Comparison of ENCODE assay signal across 13 cellular contexts in the genomic region with DNA sequence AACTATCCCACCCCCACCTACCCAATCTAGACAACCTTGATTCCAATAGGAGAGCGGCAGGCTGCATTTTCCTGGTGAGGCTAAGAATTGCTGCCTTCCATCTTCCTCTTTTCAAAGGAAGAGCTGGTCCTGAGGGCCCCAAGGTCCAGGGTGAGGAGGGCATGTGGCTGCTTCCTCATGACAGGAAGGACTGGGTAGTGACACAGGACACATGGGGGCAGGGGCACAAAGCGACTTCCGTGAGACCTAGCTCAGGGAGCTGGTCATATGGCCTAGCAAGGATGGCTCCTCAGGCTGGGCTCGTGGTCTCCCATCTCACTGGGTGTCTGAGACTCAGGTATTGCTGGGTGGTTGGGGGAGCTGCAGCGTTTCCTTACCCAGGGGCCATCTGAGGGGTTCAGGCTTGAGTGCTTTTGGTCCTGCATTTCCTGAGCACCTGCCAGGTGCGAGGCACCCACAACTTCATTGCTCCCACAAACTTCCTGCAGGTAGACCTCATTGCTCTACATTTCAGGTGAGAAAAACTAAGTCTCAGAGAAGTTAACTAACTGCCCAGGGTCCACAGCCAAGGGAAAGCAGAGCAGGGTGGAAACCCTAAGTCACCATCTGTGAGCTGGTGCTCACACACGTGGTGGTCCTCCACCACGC.
DNase-seq lines count a peak whose midpoint lies in the region; ATAC-seq and TF ChIP-seq lines count a peak whose summit lies in the region.
"Had no signal": no experiment of that assay in that cellular context is flagged by ENCODE, and none has a peak within 500 bp of the region (broad histone marks: within the 10 kb centered on the region; RNA-seq: fewer than 3 reads in every experiment).

No MANE protein-coding gene starts in this region.

- peak overlapping the region; percentile 43; the same call in 1 of the 2 replicates for H3K9ac ChIP-seq in SU-DHL-6 (ENCODE audit: low read length)
- H3K9ac ChIP-seq: neural progenitor cell had no signal

- H3K9me2 ChIP-seq in SU-DHL-6 (replicated peaks; ENCODE audit: insufficient read depth, low read length) = no peaks in the 10 kb centered on the region

- H3K4me2 ChIP-seq in SU-DHL-6 (ENCODE audit: low read depth, low read length, poor library complexity, severe bottlenecking) = peak overlapping the region; percentile 46
- H3K4me2 ChIP-seq: neural progenitor cell had no signal

- peaks cover 3 to 15% of the 10 kb centered on the region in 2 donors for H3K4me1 ChIP-seq in thyroid gland

- DNase-seq in CD1c-positive myeloid dendritic cell (ENCODE audit: extremely low spot score) (peak; percentile 82), GM12865 (ENCODE audit: low read depth) (peak; percentile 10), medulla oblongata (ENCODE audit: extremely low spot score) (peak; percentile 75), thyroid gland (no peak), iPS-NIHi11 (ENCODE audit: low spot score) (no peak)
- no peak for DNase-seq in activated T-helper 2 cell treated with anti-CD3 and anti-CD28 coated beads, Interferon-gamma antibody, Interleukin-2, Interleukin-4, amounts not matched to agents 10 μg/mL and 5 μg/mL and 100 μg/mL, durations not matched to agents 14 hours and 24 hours and 36 hours (ENCODE audit: low spot score)
- DNase-seq: COR-L47; dermis blood vessel endothelial cell; GOT3; stimulated activated naive CD8-positive, alpha-beta T cell treated with anti-CD3 and anti-CD28 coated beads, Interleukin-15, Interleukin-2, amounts not matched to agents 100 U/mL and 50 U/mL, for 24 hours had no signal

- no peak overlapping the region for H2AFZ ChIP-seq in SU-DHL-6 (ENCODE audit: low read depth, low read length, severe bottlenecking)
- H2AFZ ChIP-seq: neural progenitor cell had no signal

- no peak for TF ChIP-seq POLR2A in thyroid gland (IDR thresholded peaks at IDR 0.05)

- ATAC-seq in HG03520 (IDR thresholded peaks at IDR 0.05; ENCODE audit: unreplicated experiment) = no peak

- H3K27ac Mint-ChIP-seq in activated T-helper 2 cell treated with anti-CD3 and anti-CD28 coated beads, Interferon-gamma antibody, Interleukin-2, Interleukin-4, amounts not matched to agents 10 μg/mL and 5 μg/mL and 100 μg/mL, durations not matched to agents 14 hours and 24 hours and 36 hours = no peak overlapping the region

- 79 to 87% methylated on average over 6 to 8 of the region's 8 CpGs for WGBS in thyroid gland, 2 donors

- no peak overlapping the region for H3K4me3 Mint-ChIP-seq in activated T-helper 2 cell treated with anti-CD3 and anti-CD28 coated beads, Interferon-gamma antibody, Interleukin-2, Interleukin-4, amounts not matched to agents 10 μg/mL and 5 μg/mL and 100 μg/mL, durations not matched to agents 14 hours and 24 hours and 36 hours (ENCODE audit: low read depth)
- H3K4me3 Mint-ChIP-seq: neural progenitor cell had no signal

- H3K36me3 Mint-ChIP-seq in activated T-helper 2 cell treated with anti-CD3 and anti-CD28 coated beads, Interferon-gamma antibody, Interleukin-2, Interleukin-4, amounts not matched to agents 10 μg/mL and 5 μg/mL and 100 μg/mL, durations not matched to agents 14 hours and 24 hours and 36 hours (ENCODE audit: low read depth) = no peaks in the 10 kb centered on the region
- H3K36me3 Mint-ChIP-seq: neural progenitor cell had no signal

- no peaks in the 10 kb centered on the region for H4K20me1 ChIP-seq in SU-DHL-6 (ENCODE audit: low read depth, low read length)

- H3K9me3 Mint-ChIP-seq in activated T-helper 2 cell treated with anti-CD3 and anti-CD28 coated beads, Interferon-gamma antibody, Interleukin-2, Interleukin-4, amounts not matched to agents 10 μg/mL and 5 μg/mL and 100 μg/mL, durations not matched to agents 14 hours and 24 hours and 36 hours = no peaks in the 10 kb centered on the region

- H3K36me3 ChIP-seq in SU-DHL-6 (ENCODE audit: low read length) = no peaks in the 10 kb centered on the region
- no peaks in the 10 kb centered on the region for H3K36me3 ChIP-seq in thyroid gland
- H3K36me3 ChIP-seq: neural progenitor cell had no signal

- H3K4me3 ChIP-seq in GM12865 (ENCODE audit: low read depth, low read length) = no peak overlapping the region
- no peak overlapping the region for H3K4me3 ChIP-seq in SU-DHL-6 (ENCODE audit: insufficient read depth, low read length, poor library complexity, severe bottlenecking)
- no peak overlapping the region for H3K4me3 ChIP-seq in thyroid gland (replicated peaks in 1 of 3)
- H3K4me3 ChIP-seq: neural progenitor cell had no signal

- intact Hi-C loops in activated T-helper 2 cell treated with anti-CD3 and anti-CD28 coated beads, Interferon-gamma antibody, Interleukin-2, Interleukin-4, amounts not matched to agents 10 μg/mL and 5 μg/mL and 100 μg/mL, durations not matched to agents 14 hours and 24 hours and 36 hours (cut with micrococcal nuclease) = loop anchor here (5.0 to 10.0 kb wide), 4 partner anchors 160 to 793 kb away; partner anchors contain the start of gene TLE3
- intact Hi-C loops in thyroid gland (cut with DNase I) = no loop called here

- no peaks in the 10 kb centered on the region for H3K27me3 ChIP-seq in SU-DHL-6 (ENCODE audit: low read length)
- no peaks in the 10 kb centered on the region for H3K27me3 ChIP-seq in thyroid gland
- H3K27me3 ChIP-seq: neural progenitor cell had no signal

- H3K9me3 ChIP-seq in SU-DHL-6 (ENCODE audit: insufficient read depth, low read length) (no peaks in the 10 kb centered on the region), thyroid gland (no peaks in the 10 kb centered on the region)

- no peaks in the 10 kb centered on the region for H3K79me2 ChIP-seq in SU-DHL-6 (ENCODE audit: insufficient read depth, low read length)

- peaks cover 35% of the 10 kb centered on the region for H3K4me1 Mint-ChIP-seq in activated T-helper 2 cell treated with anti-CD3 and anti-CD28 coated beads, Interferon-gamma antibody, Interleukin-2, Interleukin-4, amounts not matched to agents 10 μg/mL and 5 μg/mL and 100 μg/mL, durations not matched to agents 14 hours and 24 hours and 36 hours (ENCODE audit: low read depth)

- peaks cover 42% of the 10 kb centered on the region for H3F3A ChIP-seq in SU-DHL-6 (ENCODE audit: insufficient read depth)

- TF ChIP-seq CTCF in GM12865 (IDR thresholded peaks at IDR 0.05; ENCODE audit: insufficient read depth, low read depth, low read length, missing control alignments) (no peak), SU-DHL-6 (IDR thresholded peaks at IDR 0.05; ENCODE audit: insufficient read depth, low read length, poor library complexity, severe bottlenecking) (no peak), thyroid gland (IDR thresholded peaks at IDR 0.05) (no peak)

- peaks cover 49% of the 10 kb centered on the region for H3K27me3 Mint-ChIP-seq in activated T-helper 2 cell treated with anti-CD3 and anti-CD28 coated beads, Interferon-gamma antibody, Interleukin-2, Interleukin-4, amounts not matched to agents 10 μg/mL and 5 μg/mL and 100 μg/mL, durations not matched to agents 14 hours and 24 hours and 36 hours (ENCODE audit: low read depth)

- peak overlapping the region; percentile 80 for H3K27ac ChIP-seq in SU-DHL-6 (ENCODE audit: low read depth, low read length)
- no peak overlapping the region for H3K27ac ChIP-seq in thyroid gland
- H3K27ac ChIP-seq: neural progenitor cell had no signal

Comparison
In these comparisons a context has a peak if more than half of its experiments do, and no peak if none do; other contexts are left out.
1. DNase-seq: peak in CD1c-positive myeloid dendritic cell (single experiment), GM12865 (single experiment) and medulla oblongata (single experiment); none in activated T-helper 2 cell treated with anti-CD3 and anti-CD28 coated beads, Interferon-gamma antibody, Interleukin-2, Interleukin-4, amounts not matched to agents 10 μg/mL and 5 μg/mL and 100 μg/mL, durations not matched to agents 14 hours and 24 hours and 36 hours (single experiment), thyroid gland (0 of 2) and iPS-NIHi11 (single experiment).